25 cellular contexts compared by ENCODE assay signal in the genomic region with DNA sequence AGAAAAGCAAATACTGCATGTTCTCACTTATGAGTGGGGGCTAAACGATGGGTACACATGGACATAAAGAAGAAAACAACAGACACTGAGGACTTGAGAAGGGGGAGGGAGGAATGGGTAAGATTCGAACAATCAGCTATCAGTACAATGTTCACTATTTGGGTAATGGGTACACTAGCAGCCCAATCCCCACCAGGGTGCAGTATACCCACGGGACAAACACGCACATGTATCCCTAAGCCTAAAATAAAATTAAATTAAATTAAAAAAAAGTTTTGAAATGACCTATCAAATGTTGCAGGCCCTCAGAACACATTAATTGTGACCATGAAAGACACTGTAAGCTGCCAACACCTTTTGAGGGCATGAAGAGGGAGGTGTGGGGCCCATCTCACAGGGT.
A peak's percentile ranks its signal among the peaks of the same experiment; 100 is the strongest.
DNase-seq lines count a peak whose midpoint lies in the region; TF ChIP-seq lines count a peak whose summit lies in the region.
"Had no signal": no experiment of that assay in that cellular context is flagged by ENCODE, and none has a peak within 500 bp of the region (broad histone marks: within the 10 kb centered on the region; RNA-seq: fewer than 3 reads in every experiment).

No MANE protein-coding gene starts in this region.

- H3K27me3 Mint-ChIP-seq in endodermal cell (ENCODE audit: insufficient read depth) (no peaks in the 10 kb centered on the region), type B pancreatic cell (no peaks in the 10 kb centered on the region)

- no peaks in the 10 kb centered on the region for H4K20me1 ChIP-seq in Loucy (ENCODE audit: insufficient read depth, low read length, poor library complexity, severe bottlenecking)

- DNase-seq in cardiac septum (ENCODE audit: low spot score) (peak; percentile 14), left ventricle myocardium inferior (no peak), endodermal cell (no peak), type B pancreatic cell (ENCODE audit: extremely low spot score, unreplicated experiment) (no peak), NCI-H774 (lab: John Stamatoyannopoulos, UW) (no peak), sigmoid colon (no peak)
- no peak for DNase-seq in stimulated activated CD4-positive, alpha-beta T cell treated with anti-CD3 and anti-CD28 coated beads, Interleukin-4, amount 100 ng/mL, for 24 hours
- DNase-seq: activated CD4-positive, alpha-beta T cell treated with anti-CD3 and anti-CD28 coated beads, Interleukin-2, amount 10 ng/mL, durations not matched to agents 24 days and 14 days; activated CD8-positive, alpha-beta memory T cell treated with anti-CD3 and anti-CD28 coated beads, Interleukin-2, amount 10 ng/mL, durations not matched to agents 7 days and 5 days; activated naive CD4-positive, alpha-beta T cell treated with anti-CD3 and anti-CD28 coated beads for 36 hours; amniotic stem cell; effector memory CD4-positive, alpha-beta T cell; esophagus squamous epithelium; gastrocnemius medialis; GM23248; hypothalamus; mucosa of descending colon; NCI-H1694; NCI-H2171 treated with DMSO at 0.1 percent for 48 hours; NCI-H524 treated with DMSO at 0.1 percent for 48 hours; T-helper 17 cell had no signal

- no peaks in the 10 kb centered on the region for H3K9me2 ChIP-seq in Loucy (replicated peaks; ENCODE audit: low read depth, low read length)

- peaks cover 75% of the 10 kb centered on the region for H3K27me3 ChIP-seq in left ventricle myocardium inferior (ENCODE audit: low read depth)
- H3K27me3 ChIP-seq in Loucy (ENCODE audit: insufficient read depth, low read length, poor library complexity, severe bottlenecking) = no peaks in the 10 kb centered on the region
- H3K27me3 ChIP-seq in endodermal cell (ENCODE audit: control insufficient read depth, insufficient read depth, low read length, poor library complexity, severe bottlenecking) = no peaks in the 10 kb centered on the region
- peaks cover 0 to 6% (median 0%) of the 10 kb centered on the region in 3 donors for H3K27me3 ChIP-seq in sigmoid colon
- H3K27me3 ChIP-seq: gastrocnemius medialis had no signal

- TF ChIP-seq CTCF in left ventricle myocardium inferior (IDR thresholded peaks at IDR 0.05; ENCODE audit: borderline replicate concordance) = no peak
- TF ChIP-seq CTCF in Loucy (conservative IDR thresholded peaks at IDR 0.05; ENCODE audit: low read length) = peak; percentile 32; the same call in 1 of the 2 replicates
- peak; percentile 60 for TF ChIP-seq CTCF in endodermal cell (conservative IDR thresholded peaks at IDR 0.05)
- peak; percentile 45 for TF ChIP-seq CTCF in type B pancreatic cell (conservative IDR thresholded peaks at IDR 0.05)
- TF ChIP-seq CTCF in sigmoid colon (IDR thresholded peaks at IDR 0.05) = no peak

- H3K9me3 Mint-ChIP-seq in endodermal cell (no peaks in the 10 kb centered on the region), type B pancreatic cell (no peaks in the 10 kb centered on the region)
- H3K9me3 Mint-ChIP-seq: activated CD4-positive, alpha-beta T cell treated with anti-CD3 and anti-CD28 coated beads, Interleukin-2, amount 10 ng/mL, durations not matched to agents 24 days and 14 days; activated naive CD4-positive, alpha-beta T cell treated with anti-CD3 and anti-CD28 coated beads for 36 hours had no signal

- no peak overlapping the region for H3K4me3 Mint-ChIP-seq in endodermal cell
- no peak overlapping the region for H3K4me3 Mint-ChIP-seq in type B pancreatic cell
- H3K4me3 Mint-ChIP-seq: activated CD4-positive, alpha-beta T cell treated with anti-CD3 and anti-CD28 coated beads, Interleukin-2, amount 10 ng/mL, durations not matched to agents 24 days and 14 days; activated CD8-positive, alpha-beta memory T cell treated with anti-CD3 and anti-CD28 coated beads, Interleukin-2, amount 10 ng/mL, durations not matched to agents 7 days and 5 days; activated naive CD4-positive, alpha-beta T cell treated with anti-CD3 and anti-CD28 coated beads for 36 hours; T-helper 17 cell had no signal

- H3K4me2 ChIP-seq in Loucy (ENCODE audit: low read depth, low read length, poor library complexity, severe bottlenecking) = no peak overlapping the region
- H3K4me2 ChIP-seq: A549 had no signal

- no peak for TF ChIP-seq EP300 in sigmoid colon (IDR thresholded peaks at IDR 0.05)

- H3K9me3 ChIP-seq in left ventricle myocardium inferior (replicated peaks) = no peaks in the 10 kb centered on the region
- no peaks in the 10 kb centered on the region for H3K9me3 ChIP-seq in Loucy (ENCODE audit: insufficient read depth, low read depth, low read length)
- no peaks in the 10 kb centered on the region for H3K9me3 ChIP-seq in endodermal cell (ENCODE audit: control insufficient read depth, low read length)
- H3K9me3 ChIP-seq in sigmoid colon = no peaks in the 10 kb centered on the region
- H3K9me3 ChIP-seq: A549, esophagus squamous epithelium, gastrocnemius medialis, mucosa of descending colon, prostate gland had no signal

- no peak for TF ChIP-seq POLR2A in sigmoid colon (IDR thresholded peaks at IDR 0.05)

- H3F3A ChIP-seq in Loucy (ENCODE audit: low read depth) = no peaks in the 10 kb centered on the region

- intact Hi-C loops in cardiac septum (cut with DNase I) = no loop called here
- intact Hi-C loops in left ventricle myocardium inferior (cut with micrococcal nuclease) = no loop called here
- intact Hi-C loops in sigmoid colon (cut with DNase I) = no loop called here

- H3K36me3 ChIP-seq in left ventricle myocardium inferior (no peaks in the 10 kb centered on the region), Loucy (ENCODE audit: insufficient read depth, low read length) (no peaks in the 10 kb centered on the region), endodermal cell (ENCODE audit: control insufficient read depth, insufficient read depth, low read length) (no peaks in the 10 kb centered on the region), sigmoid colon (no peaks in the 10 kb centered on the region)
- H3K36me3 ChIP-seq: esophagus squamous epithelium, gastrocnemius medialis, prostate gland had no signal

- H3K27ac ChIP-seq in left ventricle myocardium inferior (replicated peaks) (no peak overlapping the region), endodermal cell (ENCODE audit: low read depth, low read length) (no peak overlapping the region), sigmoid colon (no peak overlapping the region)
- H3K27ac ChIP-seq: A549, esophagus squamous epithelium, gastrocnemius medialis, GM23248, prostate gland had no signal

- H2AFZ ChIP-seq in Loucy (ENCODE audit: low read length) = no peak overlapping the region
- H2AFZ ChIP-seq: GM23248 had no signal

- H3K27ac Mint-ChIP-seq in endodermal cell (no peak overlapping the region), type B pancreatic cell (no peak overlapping the region)
- H3K27ac Mint-ChIP-seq: activated CD4-positive, alpha-beta T cell treated with anti-CD3 and anti-CD28 coated beads, Interleukin-2, amount 10 ng/mL, durations not matched to agents 24 days and 14 days; activated CD8-positive, alpha-beta memory T cell treated with anti-CD3 and anti-CD28 coated beads, Interleukin-2, amount 10 ng/mL, durations not matched to agents 7 days and 5 days; activated naive CD4-positive, alpha-beta T cell treated with anti-CD3 and anti-CD28 coated beads for 36 hours; T-helper 17 cell had no signal

- H3K79me2 ChIP-seq in Loucy (ENCODE audit: insufficient read depth, low read length) = no peaks in the 10 kb centered on the region

- no peaks in the 10 kb centered on the region for H3K4me1 ChIP-seq in left ventricle myocardium inferior
- no peaks in the 10 kb centered on the region for H3K4me1 ChIP-seq in Loucy (ENCODE audit: insufficient read depth, low read length, poor library complexity, severe bottlenecking)
- H3K4me1 ChIP-seq in endodermal cell (ENCODE audit: control insufficient read depth, insufficient read depth, low read length) = no peaks in the 10 kb centered on the region
- H3K4me1 ChIP-seq in sigmoid colon = no peaks in the 10 kb centered on the region
- H3K4me1 ChIP-seq: A549, gastrocnemius medialis, prostate gland had no signal

- H3K36me3 Mint-ChIP-seq in endodermal cell (ENCODE audit: low read depth) (no peaks in the 10 kb centered on the region), type B pancreatic cell (no peaks in the 10 kb centered on the region)
- H3K36me3 Mint-ChIP-seq: activated CD8-positive, alpha-beta memory T cell treated with anti-CD3 and anti-CD28 coated beads, Interleukin-2, amount 10 ng/mL, durations not matched to agents 7 days and 5 days had no signal

- WGBS in endodermal cell (ENCODE audit: insufficient coverage in 1 of 2, insufficient read length in 1 of 2), 2 experiments = 86 to 87% methylated on average over 1 to 4 of the region's 4 CpGs
- WGBS in sigmoid colon, 2 donors = 86% methylated on average over 4 of the region's 4 CpGs

- H3K4me3 ChIP-seq in left ventricle myocardium inferior (no peak overlapping the region), Loucy (ENCODE audit: low read length, poor library complexity, severe bottlenecking) (no peak overlapping the region), endodermal cell (ENCODE audit: low read length) (no peak overlapping the region), sigmoid colon (no peak overlapping the region)
- H3K4me3 ChIP-seq: A549, esophagus squamous epithelium, gastrocnemius medialis, GM23248, K562, mucosa of descending colon, prostate gland had no signal

- H3K4me1 Mint-ChIP-seq in endodermal cell = peaks cover 7% of the 10 kb centered on the region
- H3K4me1 Mint-ChIP-seq in type B pancreatic cell (ENCODE audit: unreplicated experiment) = peaks cover 10% of the 10 kb centered on the region
- H3K4me1 Mint-ChIP-seq: activated CD4-positive, alpha-beta T cell treated with anti-CD3 and anti-CD28 coated beads, Interleukin-2, amount 10 ng/mL, durations not matched to agents 24 days and 14 days; activated CD8-positive, alpha-beta memory T cell treated with anti-CD3 and anti-CD28 coated beads, Interleukin-2, amount 10 ng/mL, durations not matched to agents 7 days and 5 days had no signal

- no peak overlapping the region for H3K9ac ChIP-seq in Loucy (ENCODE audit: low read depth, low read length, poor library complexity, severe bottlenecking)
- no peak overlapping the region for H3K9ac ChIP-seq in endodermal cell (ENCODE audit: extremely low read depth, low read length, poor library complexity, severe bottlenecking)
- H3K9ac ChIP-seq: GM23248 had no signal

Comparison
In these comparisons a context has a peak if more than half of its experiments do, and no peak if none do; other contexts are left out.
1. CTCF ChIP-seq: peak in Loucy (single experiment), endodermal cell (single experiment) and type B pancreatic cell (single experiment); none in left ventricle myocardium inferior (single experiment) and sigmoid colon (0 of 4).